ENCODE assay signal across 1 cellular context in genomic region chr17:30340957-30341356, GRCh38.
TF ChIP-seq lines count a peak whose summit lies in the region.

No MANE protein-coding gene starts in this region.

TF ChIP-seq in GM23338, 12 proteins besides CTCF, POLR2A, EP300 and RAD21 (continued from another document):
- TF ChIP-seq ZNF462 (CRISPR knock-in tag; IDR thresholded peaks at IDR 0.05) (no peak), ETS1 (IDR thresholded peaks at IDR 0.05) (no peak)
